In genomic region chr5:55691265-55692105, GRCh38 we compare ENCODE assay signal across 8 cellular contexts. TPM values are rescaled to one million over a fixed set of nuclear protein-coding genes. Genes with fewer than 3 reads are reported as not detected.
DNase-seq lines count a peak whose midpoint lies in the region; ATAC-seq and TF ChIP-seq lines count a peak whose summit lies in the region.

No MANE protein-coding gene starts in this region.

- 96 to 100% methylated on average over 1 to 2 of the region's 2 CpGs for WGBS in endodermal cell (ENCODE audit: insufficient coverage in 1 of 2, insufficient read length in 1 of 2), 2 experiments

- intact Hi-C loops in CD4-positive, alpha-beta memory T cell (cut with micrococcal nuclease) = loop anchor here (1.0 to 5.0 kb wide), 5 partner anchors 284 to 519 kb away; no protein-coding TSS in a partner anchor

- TF ChIP-seq CTCF in Peyer's patch (IDR thresholded peaks at IDR 0.05) (peak; percentile 41 to 81 (median 74)), endodermal cell (conservative IDR thresholded peaks at IDR 0.05) (peak; percentile 87)

- H3K36me3 Mint-ChIP-seq in CD4-positive, alpha-beta memory T cell = peaks cover 2 to 7% of the 10 kb centered on the region in 2 donors
- peaks cover 19% of the 10 kb centered on the region for H3K36me3 Mint-ChIP-seq in endodermal cell (ENCODE audit: low read depth)

- H3K4me3 ChIP-seq in CD4-positive, alpha-beta memory T cell (ENCODE audit: low read length in 2 of 2) = no peak overlapping the region
- H3K4me3 ChIP-seq in HUES6 (ENCODE audit: low read depth, low read length) = no peak overlapping the region
- no peak overlapping the region for H3K4me3 ChIP-seq in Peyer's patch
- no peak overlapping the region for H3K4me3 ChIP-seq in endodermal cell (ENCODE audit: low read length)
- peak overlapping the region in 1 of 2 donors; percentile 7 for H3K4me3 ChIP-seq in muscle layer of colon (ENCODE audit: low read depth in 1 of 2, low read length in 2 of 2)

- H3K27ac Mint-ChIP-seq in CD4-positive, alpha-beta memory T cell = peak overlapping the region in 1 of 7 donors; percentile 77
- peak overlapping the region; percentile 13 for H3K27ac Mint-ChIP-seq in endodermal cell

- TF ChIP-seq POLR2A in Peyer's patch (IDR thresholded peaks at IDR 0.05) = no peak

- H3K9me3 Mint-ChIP-seq in CD4-positive, alpha-beta memory T cell = no peaks in the 10 kb centered on the region
- H3K9me3 Mint-ChIP-seq in endodermal cell = peaks cover 14% of the 10 kb centered on the region

- H3K9ac ChIP-seq in HUES6 (ENCODE audit: low read length) = peak overlapping the region; percentile 30
- no peak overlapping the region for H3K9ac ChIP-seq in endodermal cell (ENCODE audit: extremely low read depth, low read length, poor library complexity, severe bottlenecking)
- H3K9ac ChIP-seq in muscle layer of colon (ENCODE audit: low read length) = no peak overlapping the region

- no peak overlapping the region for H3K27ac ChIP-seq in CD4-positive, alpha-beta memory T cell (ENCODE audit: low read depth, low read length)
- H3K27ac ChIP-seq in HUES6 (ENCODE audit: low read depth, low read length) = 0 out of 2 replicates have a peak overlapping the region, but pooled peaks have one; percentile 12
- H3K27ac ChIP-seq in Peyer's patch = peak overlapping the region in 1 of 4 donors; percentile 12
- no peak overlapping the region for H3K27ac ChIP-seq in endodermal cell (ENCODE audit: low read depth, low read length)
- peak overlapping the region; percentile 10 for H3K27ac ChIP-seq in muscle layer of colon (ENCODE audit: low read depth, low read length)

- CTCF ChIA-PET in CD4-positive, alpha-beta memory T cell (lab: Charles Lee; ENCODE audit: partially characterized antibody) = interaction anchor here (0.6 to 3.1 kb wide), 26 partner anchors 10 to 524 kb away, joined by 3 to 26 read pairs (median 4); partner anchors contain the start of gene CDC20B

- H3K4me3 Mint-ChIP-seq in CD4-positive, alpha-beta memory T cell = no peak overlapping the region
- no peak overlapping the region for H3K4me3 Mint-ChIP-seq in endodermal cell

- H3K27me3 ChIP-seq in CD4-positive, alpha-beta memory T cell (ENCODE audit: insufficient read depth, low read length) = no peaks in the 10 kb centered on the region
- H3K27me3 ChIP-seq in HUES6 (ENCODE audit: control insufficient read depth, insufficient read depth, low read length) (no peaks in the 10 kb centered on the region), Peyer's patch (no peaks in the 10 kb centered on the region), endodermal cell (ENCODE audit: control insufficient read depth, insufficient read depth, low read length, poor library complexity, severe bottlenecking) (no peaks in the 10 kb centered on the region), muscle layer of colon (ENCODE audit: control insufficient read depth in 1 of 2, insufficient read depth in 2 of 2, low read length in 2 of 2) (no peaks in the 10 kb centered on the region)

- no peaks in the 10 kb centered on the region for H3K4me1 ChIP-seq in CD4-positive, alpha-beta memory T cell (ENCODE audit: insufficient read depth, low read length)
- H3K4me1 ChIP-seq in HUES6 (ENCODE audit: control insufficient read depth, insufficient read depth, low read length) = peaks cover 22% of the 10 kb centered on the region
- peaks cover 0 to 13% (median 0%) of the 10 kb centered on the region in 4 donors for H3K4me1 ChIP-seq in Peyer's patch
- H3K4me1 ChIP-seq in endodermal cell (ENCODE audit: control insufficient read depth, insufficient read depth, low read length) = peaks cover 16% of the 10 kb centered on the region
- peaks cover 18% of the 10 kb centered on the region for H3K4me1 ChIP-seq in muscle layer of colon (ENCODE audit: insufficient read depth, low read length)

- ATAC-seq in HG02970 (IDR thresholded peaks at IDR 0.05; ENCODE audit: low FRiP score, unreplicated experiment) = no peak

- POLR2A ChIA-PET in CD4-positive, alpha-beta memory T cell (lab: Charles Lee; ENCODE audit: partially characterized antibody) = interaction anchor here (1.0 kb wide), 1 partner anchor 285 kb away, joined by 3 read pairs; no protein-coding TSS in a partner anchor

- no peaks in the 10 kb centered on the region for H3K36me3 ChIP-seq in CD4-positive, alpha-beta memory T cell (ENCODE audit: insufficient read depth, low read length)
- H3K36me3 ChIP-seq in HUES6 (ENCODE audit: control insufficient read depth, insufficient read depth, low read length) = no peaks in the 10 kb centered on the region; the same call in 1 of the 2 replicates
- no peaks in the 10 kb centered on the region for H3K36me3 ChIP-seq in Peyer's patch
- H3K36me3 ChIP-seq in endodermal cell (ENCODE audit: control insufficient read depth, insufficient read depth, low read length) = peaks cover 4% of the 10 kb centered on the region
- H3K36me3 ChIP-seq in muscle layer of colon (ENCODE audit: insufficient read depth, low read length) = no peaks in the 10 kb centered on the region

- peak in 4 of 5 donors; percentile 34 to 44 (median 40) for DNase-seq in CD4-positive, alpha-beta memory T cell
- no peak for DNase-seq in Peyer's patch
- DNase-seq in endodermal cell = no peak
- DNase-seq in NK-92 (lab: John Stamatoyannopoulos, UW; ENCODE audit: unreplicated experiment) = no peak
- no peak for DNase-seq in mucosa of gallbladder (ENCODE audit: low spot score)

- peaks cover 0 to 6% (median 2%) of the 10 kb centered on the region in 4 donors for H3K4me1 Mint-ChIP-seq in CD4-positive, alpha-beta memory T cell
- peaks cover 29% of the 10 kb centered on the region for H3K4me1 Mint-ChIP-seq in endodermal cell

- H3K27me3 Mint-ChIP-seq in CD4-positive, alpha-beta memory T cell = no peaks in the 10 kb centered on the region
- no peaks in the 10 kb centered on the region for H3K27me3 Mint-ChIP-seq in endodermal cell (ENCODE audit: insufficient read depth)

- H3K9me3 ChIP-seq in CD4-positive, alpha-beta memory T cell (ENCODE audit: control insufficient read depth in 1 of 2, low read length in 2 of 2) = no peaks in the 10 kb centered on the region
- H3K9me3 ChIP-seq in HUES6 (ENCODE audit: control insufficient read depth, insufficient read depth, low read depth, low read length) = no peaks in the 10 kb centered on the region
- H3K9me3 ChIP-seq in Peyer's patch = no peaks in the 10 kb centered on the region
- no peaks in the 10 kb centered on the region for H3K9me3 ChIP-seq in endodermal cell (ENCODE audit: control insufficient read depth, low read length)
- H3K9me3 ChIP-seq in muscle layer of colon (ENCODE audit: low read length) = no peaks in the 10 kb centered on the region

RNA-seq across cellular contexts. Expression of gene SLC38A9, which starts 20.6 kb away (rescaled TPM):
- 10 to 100 TPM; 28.0 to 28.2 TPM for total RNA-seq in CD4-positive, alpha-beta memory T cell
- polyA plus RNA-seq in CD4-positive, alpha-beta memory T cell = 10 to 100 TPM in 1 of 2 donors, 1 to 10 TPM in 1; 7.0 to 16.0 TPM
- total RNA-seq in Peyer's patch (10 to 100 TPM; 26.3 to 53.6 (median 32.0) TPM), endodermal cell (10 to 100 TPM; 38.5 to 41.7 TPM), mucosa of gallbladder (25.4 TPM)
- polyA plus RNA-seq in endodermal cell (2013, experiment 1 of 2) = 29.1 TPM
- polyA plus RNA-seq in endodermal cell (2013, experiment 2 of 2) = 27.6 TPM

RNA-seq across cellular contexts. Expression of gene DDX4, which starts 46.4 kb away (rescaled TPM):
- total RNA-seq in CD4-positive, alpha-beta memory T cell = not detected
- not detected for polyA plus RNA-seq in CD4-positive, alpha-beta memory T cell
- not detected for total RNA-seq in Peyer's patch
- total RNA-seq in endodermal cell = not detected
- not detected for polyA plus RNA-seq in endodermal cell (2013, experiment 1 of 2)
- not detected for polyA plus RNA-seq in endodermal cell (2013, experiment 2 of 2)
- total RNA-seq in mucosa of gallbladder = not detected

Comparison
In these comparisons a context has a peak if more than half of its experiments do, and no peak if none do; other contexts are left out.
1. DNase-seq: peak in CD4-positive, alpha-beta memory T cell (4 of 5); none in Peyer's patch (0 of 3), endodermal cell (single experiment), NK-92 (single experiment) and mucosa of gallbladder (single experiment).
2. H3K27ac ChIP-seq: peak in HUES6 (single experiment) and muscle layer of colon (single experiment); none in CD4-positive, alpha-beta memory T cell (single experiment) and endodermal cell (single experiment).